In genomic region chr3:157089455-157090221, GRCh38 we compare ENCODE assay signal across 8 cellular contexts.
DNase-seq lines count a peak whose midpoint lies in the region; ATAC-seq and TF ChIP-seq lines count a peak whose summit lies in the region.

No MANE protein-coding gene starts in this region.

- DNase-seq in ELR (ENCODE audit: low read depth) (peak; percentile 64), HCT116 (ENCODE audit: low read depth, low spot score) (no peak), OCI-LY7 (ENCODE audit: low spot score) (no peak), breast epithelium (ENCODE audit: low spot score in 2 of 2) (peak in 1 of 2 donors; percentile 55), lung (ENCODE audit: low spot score) (peak; percentile 52), putamen (ENCODE audit: low spot score) (no peak), foreskin melanocyte (no peak)

- no peaks in the 10 kb centered on the region for H4K20me1 ChIP-seq in HCT116 (ENCODE audit: insufficient read depth)
- H4K20me1 ChIP-seq in OCI-LY7 (ENCODE audit: insufficient read depth, low read length): no peaks in the 10 kb centered on the region

- H3K9me3 ChIP-seq in HCT116 (ENCODE audit: control insufficient read depth in 1 of 2, insufficient read depth in 1 of 2, low read depth in 1 of 2, low read length in 2 of 2) (no peaks in the 10 kb centered on the region), OCI-LY7 (ENCODE audit: low read length) (no peaks in the 10 kb centered on the region), breast epithelium (no peaks in the 10 kb centered on the region), lung (ENCODE audit: control insufficient read depth in 2 of 2, insufficient read depth in 1 of 2, low read length in 1 of 2) (peaks cover 0 to 2% of the 10 kb centered on the region in 2 donors), subcutaneous abdominal adipose tissue (ENCODE audit: control insufficient read depth in 5 of 5, low read length in 5 of 5) (no peaks in the 10 kb centered on the region)

- TF ChIP-seq POLR2A in HCT116 (IDR thresholded peaks at IDR 0.05; ENCODE audit: borderline replicate concordance, extremely low read depth, insufficient read depth, insufficient read length): no peak
- TF ChIP-seq POLR2A in breast epithelium (IDR thresholded peaks at IDR 0.05): no peak

- no peak for TF ChIP-seq RAD21 in HCT116 (IDR thresholded peaks at IDR 0.05; ENCODE audit: low read depth)

- intact Hi-C loops in HCT116 (cut with micrococcal nuclease) (no loop called here), OCI-LY7 (cut with micrococcal nuclease; ENCODE audit: unreplicated experiment) (loop anchor here (2.0 kb wide), 4 partner anchors 41 to 535 kb away; partner anchors contain the start of genes CCNL1, SSR3 and TIPARP), breast epithelium (cut with DNase I; ENCODE audit: low total_unique reads) (loop anchor here (10.0 kb wide), 1 partner anchor 415 kb away; the partner anchor contains the start of gene TIPARP)

- H2AFZ ChIP-seq in HCT116 (ENCODE audit: low read depth, low read length, poor library complexity, severe bottlenecking): no peak overlapping the region
- peak overlapping the region; percentile 95 for H2AFZ ChIP-seq in OCI-LY7 (ENCODE audit: low read length)

- peaks cover 19 to 39% of the 10 kb centered on the region in 2 experiments for H3K4me1 ChIP-seq in HCT116 (ENCODE audit: control insufficient read depth in 1 of 2, insufficient read depth in 2 of 2, low read length in 2 of 2)
- peaks cover 24% of the 10 kb centered on the region for H3K4me1 ChIP-seq in OCI-LY7 (ENCODE audit: insufficient read depth, low read length, poor library complexity, severe bottlenecking)
- H3K4me1 ChIP-seq in breast epithelium: peaks cover 8% of the 10 kb centered on the region in 2 donors
- H3K4me1 ChIP-seq in lung (ENCODE audit: control insufficient read depth in 2 of 2, insufficient read depth in 2 of 2, low read length in 2 of 2): peaks cover 6 to 13% of the 10 kb centered on the region in 2 donors
- H3K4me1 ChIP-seq in subcutaneous abdominal adipose tissue (ENCODE audit: control insufficient read depth in 5 of 5, insufficient read depth in 5 of 5, low read length in 5 of 5): peaks cover 13 to 39% (median 26%) of the 10 kb centered on the region in 5 donors

- H3K4me2 ChIP-seq in HCT116 (ENCODE audit: low read length) (peak overlapping the region; percentile 80), OCI-LY7 (ENCODE audit: low read length) (peak overlapping the region; percentile 91)

- CTCF ChIA-PET in HCT116 (lab: Charles Lee): interaction anchor here (0.7 to 1.8 kb wide), 9 partner anchors 8 to 1638 kb away, joined by 3 to 5 read pairs (median 4); partner anchors contain the start of gene TIPARP
- CTCF ChIA-PET in OCI-LY7 (lab: Charles Lee; ENCODE audit: unreplicated experiment): interaction anchor here (0.6 to 1.9 kb wide), 6 partner anchors 14 to 71 kb away, joined by 3 to 8 read pairs (median 5); no protein-coding TSS in a partner anchor

- POLR2A ChIA-PET in HCT116 (lab: Charles Lee): interaction anchor here (0.8 to 1.5 kb wide), 8 partner anchors 9 to 535 kb away, joined by 3 to 5 read pairs (median 4); partner anchors contain the start of gene SSR3
- POLR2A ChIA-PET in OCI-LY7 (lab: Charles Lee): interaction anchor here (0.6 to 12.7 kb wide), 41 partner anchors 9 to 609 kb away, joined by 3 to 171 read pairs (median 5); partner anchors contain the start of genes CCNL1, SSR3 and TIPARP

- TF ChIP-seq CTCF in HCT116 (IDR thresholded peaks at IDR 0.05 in 2 of 3, conservative IDR thresholded peaks at IDR 0.05 in 1 of 3; ENCODE audit: borderline replicate concordance in 1 of 3, insufficient read depth in 1 of 3, low read depth in 2 of 3, low read length in 2 of 3) (no peak), OCI-LY7 (conservative IDR thresholded peaks at IDR 0.05; ENCODE audit: low read length) (no peak), breast epithelium (IDR thresholded peaks at IDR 0.05) (no peak), lung (IDR thresholded peaks at IDR 0.05; ENCODE audit: control extremely low read depth, extremely low read depth) (no peak)

- BruUV-seq in HCT116 (replicated peaks; lab: Mats Ljungman, UMichigan) (TSS peak; percentile 83), OCI-LY7 (replicated peaks; lab: Mats Ljungman, UMichigan) (no TSS peak)

- RAD21 ChIA-PET in HCT116 (lab: Charles Lee; ENCODE audit: low non-redundant PET in 1 of 2, low total read pairs in 2 of 2, uncharacterized antibody in 2 of 2, unreplicated experiment in 2 of 2): interaction anchor here in 1 of 2 experiments (1.2 kb wide), 1 partner anchor 41 kb away, joined by 3 read pairs; no protein-coding TSS in a partner anchor

- no peaks in the 10 kb centered on the region for H3K36me3 ChIP-seq in HCT116 (ENCODE audit: control insufficient read depth in 1 of 2, insufficient read depth in 2 of 2, low read length in 2 of 2)
- H3K36me3 ChIP-seq in OCI-LY7 (ENCODE audit: insufficient read depth, low read length): no peaks in the 10 kb centered on the region
- no peaks in the 10 kb centered on the region for H3K36me3 ChIP-seq in breast epithelium
- no peaks in the 10 kb centered on the region for H3K36me3 ChIP-seq in lung (ENCODE audit: control insufficient read depth in 2 of 2, insufficient read depth in 2 of 2, low read length in 2 of 2)
- no peaks in the 10 kb centered on the region for H3K36me3 ChIP-seq in subcutaneous abdominal adipose tissue (ENCODE audit: control insufficient read depth in 5 of 5, insufficient read depth in 5 of 5, low read length in 5 of 5)

- H3K9ac ChIP-seq in HCT116 (ENCODE audit: low read length): peak overlapping the region; percentile 72
- H3K9ac ChIP-seq in subcutaneous abdominal adipose tissue (ENCODE audit: low read length in 5 of 5): peak overlapping the region in 4 of 5 donors; percentile 50 to 85 (median 76)

- ATAC-seq in HCT116: peak; percentile 2; the same call in 1 of the 2 replicates
- ATAC-seq in lung (ENCODE audit: insufficient read depth, low FRiP score): peak; percentile 20

- peak overlapping the region; percentile 80 for H3K27ac ChIP-seq in HCT116 (ENCODE audit: low read depth, low read length)
- H3K27ac ChIP-seq in OCI-LY7 (ENCODE audit: low read depth, low read length, poor library complexity, severe bottlenecking): peak overlapping the region; percentile 77
- peak overlapping the region; percentile 97 to 99 for H3K27ac ChIP-seq in breast epithelium
- peak overlapping the region; percentile 99 to 100 for H3K27ac ChIP-seq in lung (ENCODE audit: low read depth in 1 of 2, low read length in 1 of 2)
- peak overlapping the region; percentile 98 for H3K27ac ChIP-seq in subcutaneous abdominal adipose tissue (ENCODE audit: low read depth, low read length)

- H3K9me2 ChIP-seq in HCT116 (ENCODE audit: insufficient read depth) (no peaks in the 10 kb centered on the region), OCI-LY7 (ENCODE audit: insufficient read depth, low read length) (no peaks in the 10 kb centered on the region)

- H3K79me2 ChIP-seq in HCT116 (ENCODE audit: insufficient read depth, low read length): no peaks in the 10 kb centered on the region
- no peaks in the 10 kb centered on the region for H3K79me2 ChIP-seq in OCI-LY7 (ENCODE audit: insufficient read depth, low read depth, low read length)

- 11 to 22% methylated on average over 18 of the region's 18 CpGs for WGBS in lung, 2 donors

- H3K27me3 ChIP-seq in HCT116 (ENCODE audit: insufficient read depth, low read length) (no peaks in the 10 kb centered on the region), breast epithelium (no peaks in the 10 kb centered on the region), lung (ENCODE audit: control insufficient read depth, insufficient read depth) (no peaks in the 10 kb centered on the region), subcutaneous abdominal adipose tissue (ENCODE audit: control insufficient read depth in 5 of 5, insufficient read depth in 4 of 5, low read length in 5 of 5) (no peaks in the 10 kb centered on the region)

- peak overlapping the region; percentile 3 to 59 for H3K4me3 ChIP-seq in HCT116 (replicated peaks in 1 of 2; ENCODE audit: low read depth in 1 of 2, low read length in 2 of 2)
- peak overlapping the region; percentile 72 for H3K4me3 ChIP-seq in OCI-LY7 (ENCODE audit: low read depth, low read length, poor library complexity, severe bottlenecking)
- H3K4me3 ChIP-seq in breast epithelium: peak overlapping the region; percentile 53 to 75 (median 70)
- no peak overlapping the region for H3K4me3 ChIP-seq in lung
- peak overlapping the region; percentile 48 to 82 (median 70) for H3K4me3 ChIP-seq in subcutaneous abdominal adipose tissue (ENCODE audit: low read depth in 1 of 5, low read length in 5 of 5)

TF ChIP-seq in HCT116, 20 proteins besides CTCF, POLR2A, EP300 and RAD21 (continues in another document):
- TF ChIP-seq ELF1 (IDR thresholded peaks at IDR 0.05; ENCODE audit: borderline replicate concordance, low read depth): no peak
- TF ChIP-seq CEBPB (IDR thresholded peaks at IDR 0.05; ENCODE audit: low read depth): no peak
- no peak for TF ChIP-seq SIN3A (IDR thresholded peaks at IDR 0.05; ENCODE audit: low read depth)
- TF ChIP-seq EGR1 (IDR thresholded peaks at IDR 0.05; ENCODE audit: low read depth): no peak
- no peak for TF ChIP-seq SP1 (IDR thresholded peaks at IDR 0.05; ENCODE audit: low read depth)
- no peak for TF ChIP-seq ZNF274 (IDR thresholded peaks at IDR 0.05; ENCODE audit: low read depth, low read length)
- TF ChIP-seq REST (IDR thresholded peaks at IDR 0.05; ENCODE audit: low read depth): no peak
- TF ChIP-seq ZFX (IDR thresholded peaks at IDR 0.05): no peak

Comparison
In these comparisons a context has a peak if more than half of its experiments do, and no peak if none do; other contexts are left out.
1. DNase-seq: peak in ELR (single experiment) and lung (single experiment); none in HCT116 (single experiment), OCI-LY7 (single experiment), putamen (single experiment) and foreskin melanocyte (single experiment).
2. Peak in every context shown above with its lines, with median percentiles within 50 percentile points of each other: H3K27ac ChIP-seq.